In genomic region chr20:17875981-17876385, GRCh38 we compare ENCODE assay signal across 10 cellular contexts.
A peak's percentile ranks its signal among the peaks of the same experiment; 100 is the strongest.
DNase-seq lines count a peak whose midpoint lies in the region; ATAC-seq and TF ChIP-seq lines count a peak whose summit lies in the region.
"Had no signal": no experiment of that assay in that cellular context is flagged by ENCODE, and none has a peak within 500 bp of the region (broad histone marks: within the 10 kb centered on the region; RNA-seq: fewer than 3 reads in every experiment).

No MANE protein-coding gene starts in this region.

- H4K20me1 ChIP-seq in IMR-90 (ENCODE audit: insufficient read depth, low read length): no peaks in the 10 kb centered on the region

- peak overlapping the region; percentile 88 for H3K18ac ChIP-seq in IMR-90 (ENCODE audit: low read depth, low read length)

- H2BK20ac ChIP-seq in IMR-90 (ENCODE audit: low read depth, low read length): no peak overlapping the region; the same call in 1 of the 2 replicates

- H3K27ac Mint-ChIP-seq in mesothelial cell of epicardium: peak overlapping the region; percentile 92
- peak overlapping the region; percentile 48 for H3K27ac Mint-ChIP-seq in stimulated activated naive B cell treated with anti-CD40 and anti-IgM and Interleukin-4, amounts not matched to agents 10 μg/mL and 1 μg/mL and 100 μg/mL, for 72 hours
- no peak overlapping the region for H3K27ac Mint-ChIP-seq in activated T-helper 1 cell treated with anti-CD3 and anti-CD28 coated beads, Interleukin-12 subunit alpha, Interleukin-12 subunit beta, Interleukin-2, Interleukin-4 antibody, amounts not matched to agents 30 ng/mL and 10 ng/mL and 1 ng/mL, durations not matched to agents 14 hours and 24 hours and 36 hours

- no CpG with 5 or more reads among the region's 10 CpGs for WGBS in IMR-90 (ENCODE audit: extremely low coverage in 2 of 2, insufficient read length in 1 of 2), 2 experiments
- WGBS in aorta, 2 donors: 27 to 33% methylated on average over 10 of the region's 10 CpGs

- DNase-seq in IMR-90 (no peak), choroid plexus epithelial cell (ENCODE audit: low read depth) (no peak), mesothelial cell of epicardium (ENCODE audit: low spot score in 2 of 2, unreplicated experiment in 2 of 2) (no peak), aorta (no peak)
- DNase-seq in stimulated activated naive B cell treated with anti-CD40 and anti-IgM and Interleukin-4, amounts not matched to agents 10 μg/mL and 1 μg/mL and 100 μg/mL, for 72 hours: no peak
- DNase-seq in activated T-helper 1 cell treated with anti-CD3 and anti-CD28 coated beads, Interleukin-12 subunit alpha, Interleukin-12 subunit beta, Interleukin-2, Interleukin-4 antibody, amounts not matched to agents 30 ng/mL and 10 ng/mL and 1 ng/mL, durations not matched to agents 14 hours and 24 hours and 36 hours (ENCODE audit: low spot score): no peak
- no peak for DNase-seq in activated CD4-positive, alpha-beta T cell treated with anti-CD3 and anti-CD28 coated beads for 4 hours
- DNase-seq: SHP77 had no signal

- peak overlapping the region; percentile 23; the same call in 1 of the 2 replicates for H3K9ac ChIP-seq in IMR-90 (ENCODE audit: low read depth, low read length)
- H3K9ac ChIP-seq: GM23248 had no signal

- peaks cover 40% of the 10 kb centered on the region for H3K4me1 Mint-ChIP-seq in mesothelial cell of epicardium
- peaks cover 42 to 84% of the 10 kb centered on the region in 2 donors for H3K4me1 Mint-ChIP-seq in stimulated activated naive B cell treated with anti-CD40 and anti-IgM and Interleukin-4, amounts not matched to agents 10 μg/mL and 1 μg/mL and 100 μg/mL, for 72 hours
- peaks cover 25% of the 10 kb centered on the region for H3K4me1 Mint-ChIP-seq in activated T-helper 1 cell treated with anti-CD3 and anti-CD28 coated beads, Interleukin-12 subunit alpha, Interleukin-12 subunit beta, Interleukin-2, Interleukin-4 antibody, amounts not matched to agents 30 ng/mL and 10 ng/mL and 1 ng/mL, durations not matched to agents 14 hours and 24 hours and 36 hours (ENCODE audit: low read depth)

- intact Hi-C loops in IMR-90 (cut with micrococcal nuclease): no loop called here
- intact Hi-C loops in aorta (cut with DNase I): no loop called here
- intact Hi-C loops in activated T-helper 1 cell treated with anti-CD3 and anti-CD28 coated beads, Interleukin-12 subunit alpha, Interleukin-12 subunit beta, Interleukin-2, Interleukin-4 antibody, amounts not matched to agents 30 ng/mL and 10 ng/mL and 1 ng/mL, durations not matched to agents 14 hours and 24 hours and 36 hours (cut with micrococcal nuclease): no loop called here

- no peak for TF ChIP-seq POLR2A in IMR-90 (IDR thresholded peaks at IDR 0.05; ENCODE audit: low read depth, low read length)

- H4K91ac ChIP-seq in IMR-90 (ENCODE audit: insufficient read depth, low read depth, low read length): peak overlapping the region; percentile 66

- H3K79me1 ChIP-seq in IMR-90 (ENCODE audit: low read depth in 1 of 2, low read length in 2 of 2): no peaks in the 10 kb centered on the region

- peak overlapping the region; percentile 26 for H2AK9ac ChIP-seq in IMR-90 (replicated peaks; ENCODE audit: low read depth, low read length, poor library complexity)

- H3K9me3 ChIP-seq in IMR-90 (ENCODE audit: control insufficient read depth, insufficient read depth, low read length) (no peaks in the 10 kb centered on the region), aorta (ENCODE audit: control insufficient read depth, low read length) (no peaks in the 10 kb centered on the region)

- no peak overlapping the region for H2BK5ac ChIP-seq in IMR-90 (ENCODE audit: low read depth, low read length, poor library complexity, severe bottlenecking)

- peak overlapping the region; percentile 61 for H3K14ac ChIP-seq in IMR-90 (replicated peaks; ENCODE audit: low read depth, low read length)

- H2BK15ac ChIP-seq in IMR-90 (ENCODE audit: low read depth, low read length): peak overlapping the region; percentile 8; the same call in 1 of the 3 replicates

- H3K36me3 Mint-ChIP-seq in mesothelial cell of epicardium: no peaks in the 10 kb centered on the region
- no peaks in the 10 kb centered on the region for H3K36me3 Mint-ChIP-seq in stimulated activated naive B cell treated with anti-CD40 and anti-IgM and Interleukin-4, amounts not matched to agents 10 μg/mL and 1 μg/mL and 100 μg/mL, for 72 hours
- H3K36me3 Mint-ChIP-seq in activated T-helper 1 cell treated with anti-CD3 and anti-CD28 coated beads, Interleukin-12 subunit alpha, Interleukin-12 subunit beta, Interleukin-2, Interleukin-4 antibody, amounts not matched to agents 30 ng/mL and 10 ng/mL and 1 ng/mL, durations not matched to agents 14 hours and 24 hours and 36 hours (ENCODE audit: low read depth): no peaks in the 10 kb centered on the region

- H3K9me3 Mint-ChIP-seq in mesothelial cell of epicardium: no peaks in the 10 kb centered on the region
- H3K9me3 Mint-ChIP-seq in stimulated activated naive B cell treated with anti-CD40 and anti-IgM and Interleukin-4, amounts not matched to agents 10 μg/mL and 1 μg/mL and 100 μg/mL, for 72 hours: no peaks in the 10 kb centered on the region
- no peaks in the 10 kb centered on the region for H3K9me3 Mint-ChIP-seq in activated T-helper 1 cell treated with anti-CD3 and anti-CD28 coated beads, Interleukin-12 subunit alpha, Interleukin-12 subunit beta, Interleukin-2, Interleukin-4 antibody, amounts not matched to agents 30 ng/mL and 10 ng/mL and 1 ng/mL, durations not matched to agents 14 hours and 24 hours and 36 hours

- H3K27me3 ChIP-seq in IMR-90 (ENCODE audit: control insufficient read depth, insufficient read depth, low read length) (no peaks in the 10 kb centered on the region), aorta (ENCODE audit: control insufficient read depth in 1 of 2, insufficient read depth in 2 of 2, low read length in 1 of 2) (no peaks in the 10 kb centered on the region)

- TF ChIP-seq RAD21 in IMR-90 (IDR thresholded peaks at IDR 0.05; ENCODE audit: low read length): no peak

- H3K4me2 ChIP-seq in IMR-90 (ENCODE audit: low read depth, low read length): no peak overlapping the region

- H3K27ac ChIP-seq in IMR-90 (ENCODE audit: insufficient read depth, low read length): peak overlapping the region; percentile 49
- no peak overlapping the region for H3K27ac ChIP-seq in aorta (ENCODE audit: low read depth in 1 of 2, low read length in 2 of 2)
- H3K27ac ChIP-seq: GM23248 had no signal

- peak overlapping the region; percentile 31; the same call in 1 of the 2 replicates for H3K23ac ChIP-seq in IMR-90 (ENCODE audit: low read depth, low read length)

- POLR2A ChIA-PET in IMR-90 (lab: Charles Lee; ENCODE audit: unreplicated experiment): no interaction called here

- peak overlapping the region; percentile 59 to 73; a peak in 3 of 4 replicates for H4K8ac ChIP-seq in IMR-90 (ENCODE audit: low read depth in 2 of 2, low read length in 2 of 2)

- peak overlapping the region; percentile 51 for H2AK5ac ChIP-seq in IMR-90 (ENCODE audit: low read depth, low read length)

- peak overlapping the region; percentile 52 for H4K5ac ChIP-seq in IMR-90 (ENCODE audit: low read depth, low read length)

- no peak overlapping the region for H3K56ac ChIP-seq in IMR-90 (ENCODE audit: extremely low read depth, insufficient read depth, low read length)

- ATAC-seq in IMR-90 (ENCODE audit: low read depth) (no peak), aorta (ENCODE audit: low FRiP score) (no peak), GM18520 (IDR thresholded peaks at IDR 0.05; ENCODE audit: unreplicated experiment) (no peak)
- peak in 1 of 2 donors; percentile 2 for ATAC-seq in stimulated activated naive B cell treated with anti-CD40 and anti-IgM and Interleukin-4, amounts not matched to agents 10 μg/mL and 1 μg/mL and 100 μg/mL, for 72 hours (replicated peaks)

- H3K4ac ChIP-seq in IMR-90 (ENCODE audit: low read depth, low read length): peak overlapping the region; percentile 60

- BruUV-seq in IMR-90 (replicated peaks; lab: Mats Ljungman, UMichigan): no TSS peak

- no peaks in the 10 kb centered on the region for H3K36me3 ChIP-seq in IMR-90 (ENCODE audit: control insufficient read depth, insufficient read depth, low read length)
- H3K36me3 ChIP-seq in aorta (ENCODE audit: control insufficient read depth in 1 of 2, insufficient read depth in 2 of 2, low read length in 1 of 2): no peaks in the 10 kb centered on the region

- TF ChIP-seq CTCF in IMR-90 (conservative IDR thresholded peaks at IDR 0.05; ENCODE audit: low read depth, low read length): no peak
- TF ChIP-seq CTCF in choroid plexus epithelial cell (conservative IDR thresholded peaks at IDR 0.05; ENCODE audit: low read depth, low read length): peak; percentile 23
- no peak for TF ChIP-seq CTCF in mesothelial cell of epicardium (IDR thresholded peaks at IDR 0.05; ENCODE audit: unreplicated experiment)

- peak overlapping the region; percentile 42 for H3K4me3 Mint-ChIP-seq in mesothelial cell of epicardium
- peak overlapping the region; percentile 18 to 28 for H3K4me3 Mint-ChIP-seq in stimulated activated naive B cell treated with anti-CD40 and anti-IgM and Interleukin-4, amounts not matched to agents 10 μg/mL and 1 μg/mL and 100 μg/mL, for 72 hours
- H3K4me3 Mint-ChIP-seq in activated T-helper 1 cell treated with anti-CD3 and anti-CD28 coated beads, Interleukin-12 subunit alpha, Interleukin-12 subunit beta, Interleukin-2, Interleukin-4 antibody, amounts not matched to agents 30 ng/mL and 10 ng/mL and 1 ng/mL, durations not matched to agents 14 hours and 24 hours and 36 hours: no peak overlapping the region

- CTCF ChIA-PET in IMR-90 (lab: Yijun Ruan, JAX): no interaction called here

- H3K9me1 ChIP-seq in IMR-90 (ENCODE audit: insufficient read depth, low read length): peaks cover 14% of the 10 kb centered on the region

- H2AFZ ChIP-seq in IMR-90 (replicated peaks; ENCODE audit: low read length, poor library complexity): peak overlapping the region; percentile 85
- H2AFZ ChIP-seq: GM23248 had no signal

- H2BK120ac ChIP-seq in IMR-90 (ENCODE audit: low read depth, low read length): peak overlapping the region; percentile 80

- H3K4me3 ChIP-seq in IMR-90 (ENCODE audit: insufficient read depth, low read depth, low read length): no peak overlapping the region
- H3K4me3 ChIP-seq in choroid plexus epithelial cell (ENCODE audit: low read depth, low read length): no peak overlapping the region
- no peak overlapping the region for H3K4me3 ChIP-seq in aorta (ENCODE audit: low read length in 2 of 2)
- H3K4me3 ChIP-seq: GM23248 had no signal

- in situ Hi-C loops in IMR-90 (cut with MboI; ENCODE audit: low sequenced_read_pairs): no loop called here

- H3K4me1 ChIP-seq in IMR-90 (ENCODE audit: control insufficient read depth, insufficient read depth, low read length): peaks cover 23% of the 10 kb centered on the region
- no peaks in the 10 kb centered on the region for H3K4me1 ChIP-seq in aorta (ENCODE audit: control insufficient read depth in 1 of 2, insufficient read depth in 2 of 2, low read length in 2 of 2)

- dilution Hi-C loops in IMR-90 (cut with HindIII; ENCODE audit: low sequenced_read_pairs, unreplicated experiment): no loop called here

- no peaks in the 10 kb centered on the region for H3K27me3 Mint-ChIP-seq in mesothelial cell of epicardium (ENCODE audit: low read depth)
- H3K27me3 Mint-ChIP-seq in stimulated activated naive B cell treated with anti-CD40 and anti-IgM and Interleukin-4, amounts not matched to agents 10 μg/mL and 1 μg/mL and 100 μg/mL, for 72 hours: no peaks in the 10 kb centered on the region
- peaks cover 16% of the 10 kb centered on the region for H3K27me3 Mint-ChIP-seq in activated T-helper 1 cell treated with anti-CD3 and anti-CD28 coated beads, Interleukin-12 subunit alpha, Interleukin-12 subunit beta, Interleukin-2, Interleukin-4 antibody, amounts not matched to agents 30 ng/mL and 10 ng/mL and 1 ng/mL, durations not matched to agents 14 hours and 24 hours and 36 hours (ENCODE audit: insufficient read depth)
